1 cellular context compared by ENCODE assay signal in the genomic region with DNA sequence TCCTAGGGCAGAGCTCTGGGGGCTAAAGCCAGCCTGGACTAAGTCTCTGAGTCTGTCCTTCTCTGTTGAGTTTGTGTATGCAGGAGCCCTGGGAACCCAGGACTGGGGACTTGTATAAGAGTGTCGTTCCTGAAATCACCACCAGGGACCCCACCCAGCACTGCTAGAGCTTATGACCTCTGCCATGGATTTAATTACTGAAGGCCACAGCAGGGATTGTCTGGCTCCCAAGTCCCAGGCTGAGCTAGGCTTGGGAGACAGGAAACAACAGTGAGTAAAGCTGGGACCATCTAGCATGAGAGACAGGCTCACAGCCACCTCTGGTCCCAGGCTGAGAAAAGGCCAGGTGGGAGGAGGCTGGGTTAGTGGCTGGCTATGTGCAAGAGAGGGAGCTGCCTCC.
TF ChIP-seq lines count a peak whose summit lies in the region.

No MANE protein-coding gene starts in this region.

TF ChIP-seq in H1, 55 proteins besides CTCF, POLR2A, EP300 and RAD21 (continued from another document):
- no peak for TF ChIP-seq EGR1 (IDR thresholded peaks at IDR 0.05; ENCODE audit: borderline replicate concordance, low read depth, low read length)
- TF ChIP-seq SRF (IDR thresholded peaks at IDR 0.05; ENCODE audit: low read depth, low read length), result no peak
- no peak for TF ChIP-seq NRF1 (IDR thresholded peaks at IDR 0.05; ENCODE audit: low read depth, low read length)
- no peak for TF ChIP-seq RXRA (IDR thresholded peaks at IDR 0.05; ENCODE audit: insufficient read depth, low read depth, low read length)
- TF ChIP-seq KDM4A (IDR thresholded peaks at IDR 0.05; ENCODE audit: low read depth, low read length, severe bottlenecking), result no peak
TF ChIP-seq in H1: peak in this region for 0.
